In genomic region chr16:89863741-89864391, GRCh38 we compare ENCODE assay signal across 9 cellular contexts. TPM values are rescaled to one million over a fixed set of nuclear protein-coding genes. Genes with fewer than 3 reads are reported as not detected.
A peak's percentile ranks its signal among the peaks of the same experiment; 100 is the strongest.
DNase-seq lines count a peak whose midpoint lies in the region; ATAC-seq and TF ChIP-seq lines count a peak whose summit lies in the region.
"Had no signal": no experiment of that assay in that cellular context is flagged by ENCODE, and none has a peak within 500 bp of the region (broad histone marks: within the 10 kb centered on the region; RNA-seq: fewer than 3 reads in every experiment).

No MANE protein-coding gene starts in this region.

- TF ChIP-seq CTCF in fibroblast of mammary gland (conservative IDR thresholded peaks at IDR 0.05; ENCODE audit: control insufficient read depth, insufficient read depth, low read depth, low read length): no peak
- no peak for TF ChIP-seq CTCF in HFFc6 (IDR thresholded peaks at IDR 0.05)

- peaks cover 8% of the 10 kb centered on the region; the same call in 1 of the 2 replicates for H3K36me3 Mint-ChIP-seq in HFFc6 (ENCODE audit: low read depth)

- H3K4me1 Mint-ChIP-seq in HFFc6 (ENCODE audit: low read depth): peaks cover 25% of the 10 kb centered on the region

- no peak overlapping the region for H3K4me3 ChIP-seq in fibroblast of mammary gland (ENCODE audit: control insufficient read depth, low read depth, low read length)
- H3K4me3 ChIP-seq: SJSA1 had no signal

- peaks cover 7% of the 10 kb centered on the region; the same call in 1 of the 2 replicates for H3K27me3 Mint-ChIP-seq in HFFc6 (ENCODE audit: insufficient read depth)

- ATAC-seq in GM18520 (IDR thresholded peaks at IDR 0.05; ENCODE audit: unreplicated experiment) (peak; percentile 62), HG02885 (IDR thresholded peaks at IDR 0.05; ENCODE audit: poor library complexity, unreplicated experiment) (peak; percentile 50)

- peaks cover 8% of the 10 kb centered on the region; the same call in 1 of the 2 replicates for H3K9me3 Mint-ChIP-seq in HFFc6

- H3K27ac Mint-ChIP-seq in HFFc6: no peak overlapping the region; the same call in 1 of the 2 replicates

- peak; percentile 31 to 37 for DNase-seq in activated CD4-positive, alpha-beta T cell treated with anti-CD3 and anti-CD28 coated beads, Interleukin-2, amount 50 U/mL, for 48 hours
- DNase-seq in fibroblast of mammary gland (ENCODE audit: low read depth): peak; percentile 25
- DNase-seq in smooth muscle cell of the brain vasculature (ENCODE audit: low read depth, low spot score): peak; percentile 35
- no peak for DNase-seq in NCI-H1436 treated with DMSO at 0.1 percent for 48 hours (lab: John Stamatoyannopoulos, UW)
- DNase-seq in SK-N-DZ (ENCODE audit: low spot score): no peak
- no peak for DNase-seq in HFFc6

- no peak overlapping the region for H3K4me3 Mint-ChIP-seq in HFFc6

RNA-seq across cellular contexts. Expression of gene TCF25, which starts 9.5 kb away (rescaled TPM):
- polyA plus RNA-seq in SK-N-DZ (2014; cell fraction: cytosol; rRNA removed): 135 and 156 TPM in 2 replicates
- 277 and 365 TPM in 2 replicates for polyA plus RNA-seq in SK-N-DZ (2014; cell fraction: nucleus; rRNA removed)
- total RNA-seq in HFFc6 (2021; fragmentation: NEBNext Ultra II Directional; extraction: Animal tissue kit (Norgen Biotek cat#: 25700)): 100 to 1,000 TPM; 157 to 202 (median 170) TPM

RNA-seq across cellular contexts. Expression of gene SPIRE2, which starts 35.6 kb away (rescaled TPM):
- polyA plus RNA-seq in SK-N-DZ (2014; cell fraction: cytosol; rRNA removed): 32.1 and 39.3 TPM in 2 replicates
- 117 and 125 TPM in 2 replicates for polyA plus RNA-seq in SK-N-DZ (2014; cell fraction: nucleus; rRNA removed)
- total RNA-seq in HFFc6 (2021; fragmentation: NEBNext Ultra II Directional; extraction: Animal tissue kit (Norgen Biotek cat#: 25700)): 1 to 10 TPM; 1.5 to 2.5 (median 1.9) TPM

RNA-seq across cellular contexts. Expression of gene FANCA, which starts 47.4 kb away (rescaled TPM):
- 104 and 130 TPM in 2 replicates for polyA plus RNA-seq in SK-N-DZ (2014; cell fraction: cytosol; rRNA removed)
- polyA plus RNA-seq in SK-N-DZ (2014; cell fraction: nucleus; rRNA removed): 682 and 973 TPM in 2 replicates
- total RNA-seq in HFFc6 (2021; fragmentation: NEBNext Ultra II Directional; extraction: Animal tissue kit (Norgen Biotek cat#: 25700)): 10 to 100 TPM; 13.6 to 26.3 (median 21.9) TPM

RNA-seq across cellular contexts. Expression of gene MC1R, which starts 54.8 kb away (rescaled TPM):
- polyA plus RNA-seq in SK-N-DZ (2014; cell fraction: cytosol; rRNA removed): 8.5 and 8.9 TPM in 2 replicates
- 45.8 and 54.5 TPM in 2 replicates for polyA plus RNA-seq in SK-N-DZ (2014; cell fraction: nucleus; rRNA removed)
- 1 to 10 TPM; 2.1 to 3.2 (median 3.0) TPM for total RNA-seq in HFFc6 (2021; fragmentation: NEBNext Ultra II Directional; extraction: Animal tissue kit (Norgen Biotek cat#: 25700))

RNA-seq across cellular contexts. Expression of gene TUBB3, which starts 59.3 kb away (rescaled TPM):
- polyA plus RNA-seq in SK-N-DZ (2014; cell fraction: cytosol; rRNA removed): 1,422 and 1,715 TPM in 2 replicates
- 950 and 1,080 TPM in 2 replicates for polyA plus RNA-seq in SK-N-DZ (2014; cell fraction: nucleus; rRNA removed)
- total RNA-seq in HFFc6 (2021; fragmentation: NEBNext Ultra II Directional; extraction: Animal tissue kit (Norgen Biotek cat#: 25700)): 100 to 1,000 TPM; 147 to 212 (median 164) TPM

Comparison
In these comparisons a context has a peak if more than half of its experiments do, and no peak if none do; other contexts are left out.
1. DNase-seq: peak in activated CD4-positive, alpha-beta T cell treated with anti-CD3 and anti-CD28 coated beads, Interleukin-2, amount 50 U/mL, for 48 hours (2 of 2), fibroblast of mammary gland (single experiment) and smooth muscle cell of the brain vasculature (single experiment); none in NCI-H1436 treated with DMSO at 0.1 percent for 48 hours (single experiment), SK-N-DZ (single experiment) and HFFc6 (single experiment).